ENCODE assay signal across 7 cellular contexts in the genomic region with DNA sequence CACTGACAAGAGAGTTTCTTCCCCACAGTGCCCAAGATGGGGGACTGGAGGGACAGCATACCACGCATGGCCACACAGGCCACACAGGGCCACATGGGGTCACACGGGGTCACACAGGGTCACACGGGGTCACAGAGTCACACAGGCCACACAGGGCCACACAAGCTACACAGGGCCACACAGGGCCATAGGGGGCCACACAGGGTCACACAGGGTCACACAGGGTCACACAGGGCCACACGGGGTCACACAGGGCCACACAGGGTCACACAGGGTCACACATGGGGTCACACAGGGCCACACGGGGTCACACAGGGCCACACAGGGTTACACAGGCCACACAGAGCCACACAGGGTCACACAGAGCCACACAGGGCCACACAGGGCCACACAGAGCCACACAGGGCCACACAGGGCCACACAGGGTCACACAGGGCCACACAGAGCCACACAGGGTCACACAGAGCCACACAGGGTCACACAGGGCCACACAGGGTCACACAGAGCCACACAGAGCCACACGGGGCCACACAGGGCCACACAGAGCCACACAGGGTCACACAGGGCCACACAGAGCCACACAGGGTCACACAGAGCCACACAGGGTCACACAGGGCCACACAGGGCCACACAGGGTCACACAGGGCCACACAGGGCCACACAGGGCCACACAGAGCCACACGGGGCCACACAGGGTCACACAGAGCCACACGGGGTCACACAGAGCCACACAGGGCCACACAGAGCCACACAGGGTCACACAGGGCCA. TPM values are rescaled to one million over a fixed set of nuclear protein-coding genes. Genes with fewer than 3 reads are reported as not detected.
DNase-seq lines count a peak whose midpoint lies in the region; ATAC-seq, FAIRE-seq and TF ChIP-seq lines count a peak whose summit lies in the region.
"Not testable (repeated sequence)": the region's sequence is repeated elsewhere in the genome, so short reads cannot be mapped to it uniquely, and the experiment has no call there.

No MANE protein-coding gene starts in this region.

- H3K4me3 Mint-ChIP-seq in H9; activated CD4-positive, alpha-beta T cell treated with anti-CD3 and anti-CD28 coated beads for 36 hours; activated naive CD8-positive, alpha-beta T cell treated with anti-CD3 and anti-CD28 coated beads for 36 hours; effector memory CD8-positive, alpha-beta T cell: not testable (repeated sequence)

- not testable (repeated sequence) for H3K9me3 Mint-ChIP-seq in H9; activated CD4-positive, alpha-beta T cell treated with anti-CD3 and anti-CD28 coated beads for 36 hours (ENCODE audit: low read depth); activated naive CD8-positive, alpha-beta T cell treated with anti-CD3 and anti-CD28 coated beads for 36 hours; effector memory CD8-positive, alpha-beta T cell

- not testable (repeated sequence) for H3K4me2 ChIP-seq in H9 (ENCODE audit: insufficient read depth, insufficient read length, low read length); HepG2 (ENCODE audit: low read depth, low read length); neuronal stem cell (ENCODE audit: insufficient read depth, low read length, poor library complexity, severe bottlenecking)

- not testable (repeated sequence) for TF ChIP-seq POLR2A in HepG2 (IDR thresholded peaks at IDR 0.05; ENCODE audit: insufficient read depth in 1 of 2, low read depth in 2 of 2, low read length in 2 of 2); suprapubic skin (IDR thresholded peaks at IDR 0.05)

- H3K36me3 Mint-ChIP-seq in H9 (ENCODE audit: insufficient read depth in 1 of 3, low read depth in 3 of 3); activated CD4-positive, alpha-beta T cell treated with anti-CD3 and anti-CD28 coated beads for 36 hours (ENCODE audit: low read depth); activated naive CD8-positive, alpha-beta T cell treated with anti-CD3 and anti-CD28 coated beads for 36 hours: not testable (repeated sequence)
- peaks cover 11% of the 10 kb centered on the region for H3K36me3 Mint-ChIP-seq in effector memory CD8-positive, alpha-beta T cell (ENCODE audit: insufficient read depth)

- peak overlapping the region; percentile 79 for H4K91ac ChIP-seq in H9 (ENCODE audit: insufficient read length, low read depth, low read length)
- H4K91ac ChIP-seq in neuronal stem cell (ENCODE audit: low read depth, low read length, poor library complexity): peak overlapping the region; percentile 92

- not testable (repeated sequence) for TF ChIP-seq CTCF in H9 (conservative IDR thresholded peaks at IDR 0.05); HepG2 (CRISPR knock-in tag; IDR thresholded peaks at IDR 0.05); suprapubic skin (IDR thresholded peaks at IDR 0.05)

- not testable (repeated sequence) for H3K79me2 ChIP-seq in H9 (ENCODE audit: insufficient read depth, low read length); HepG2 (ENCODE audit: insufficient read depth, low read length)

- H3K27me3 Mint-ChIP-seq in H9 (ENCODE audit: low read depth): peaks cover 17% of the 10 kb centered on the region
- H3K27me3 Mint-ChIP-seq in activated CD4-positive, alpha-beta T cell treated with anti-CD3 and anti-CD28 coated beads for 36 hours; activated naive CD8-positive, alpha-beta T cell treated with anti-CD3 and anti-CD28 coated beads for 36 hours; effector memory CD8-positive, alpha-beta T cell: not testable (repeated sequence)

- intact Hi-C loops in activated CD4-positive, alpha-beta T cell treated with anti-CD3 and anti-CD28 coated beads for 36 hours (cut with DNase I, micrococcal nuclease): loop anchor here (5.0 kb wide), 3 partner anchors 53 to 427 kb away; partner anchors contain the start of gene SLC12A7 (in 1 of the 2)
- intact Hi-C loops in HepG2 (cut with micrococcal nuclease; ENCODE audit: unreplicated experiment): not testable (repeated sequence)

- not testable (repeated sequence) for H2BK15ac ChIP-seq in H9 (ENCODE audit: low read depth, low read length)
- H2BK15ac ChIP-seq in neuronal stem cell (ENCODE audit: low read length): peak overlapping the region; percentile 76

- WGBS in H9 (ENCODE audit: extremely low coverage, insufficient read length, low lambda C conversion rate): no CpG with 5 or more reads among the region's 8 CpGs
- WGBS in HepG2 (ENCODE audit: low lambda C conversion rate): 62% methylated on average over 3 of the region's 8 CpGs
- no CpG with 5 or more reads among the region's 8 CpGs for WGBS in neuronal stem cell (ENCODE audit: extremely low coverage in 2 of 2, insufficient read length in 2 of 2, insufficient replicate concordance in 1 of 2), 2 donors
- 76% methylated on average over 5 of the region's 8 CpGs for WGBS in suprapubic skin

- DNase-seq in H9 (peak; percentile 20), suprapubic skin (ENCODE audit: low spot score in 2 of 2) (peak; percentile 44 to 51)
- DNase-seq in activated CD4-positive, alpha-beta T cell treated with anti-CD3 and anti-CD28 coated beads for 36 hours; activated naive CD8-positive, alpha-beta T cell treated with anti-CD3 and anti-CD28 coated beads for 36 hours; effector memory CD8-positive, alpha-beta T cell; HepG2 (ENCODE audit: low spot score); neuronal stem cell (ENCODE audit: low spot score): not testable (repeated sequence)

- H3K36me3 ChIP-seq in HepG2 (replicated peaks in 1 of 2; ENCODE audit: control insufficient read depth in 1 of 2, insufficient read depth in 2 of 2, low read length in 2 of 2); neuronal stem cell (replicated peaks in 1 of 2; ENCODE audit: control insufficient read depth in 2 of 2, insufficient read depth in 2 of 2, low read length in 2 of 2); suprapubic skin: not testable (repeated sequence)

- H2BK5ac ChIP-seq in H9 (ENCODE audit: insufficient read length, low read length); neuronal stem cell (ENCODE audit: low read length): not testable (repeated sequence)

- H3K27ac Mint-ChIP-seq in H9: not testable (repeated sequence)
- peak overlapping the region; percentile 25 for H3K27ac Mint-ChIP-seq in activated CD4-positive, alpha-beta T cell treated with anti-CD3 and anti-CD28 coated beads for 36 hours
- H3K27ac Mint-ChIP-seq in activated naive CD8-positive, alpha-beta T cell treated with anti-CD3 and anti-CD28 coated beads for 36 hours: peak overlapping the region; percentile 54
- H3K27ac Mint-ChIP-seq in effector memory CD8-positive, alpha-beta T cell: peak overlapping the region; percentile 93 to 94

- not testable (repeated sequence) for H2BK120ac ChIP-seq in H9 (ENCODE audit: low read depth, low read length, poor library complexity, severe bottlenecking)
- H2BK120ac ChIP-seq in neuronal stem cell (ENCODE audit: low read depth, low read length): peak overlapping the region; percentile 85

- not testable (repeated sequence) for H3K9ac ChIP-seq in H9 (ENCODE audit: extremely low read depth, insufficient read length, low read length); HepG2 (ENCODE audit: insufficient read depth, low read depth, low read length)
- peak overlapping the region; percentile 63 for H3K9ac ChIP-seq in neuronal stem cell (ENCODE audit: low read depth, low read length, poor library complexity)

- not testable (repeated sequence) for H4K20me1 ChIP-seq in H9 (ENCODE audit: control insufficient read depth, insufficient read depth, insufficient read length); HepG2 (ENCODE audit: insufficient read depth, low read length)

- POLR2A ChIA-PET in activated CD4-positive, alpha-beta T cell treated with anti-CD3 and anti-CD28 coated beads for 36 hours (lab: Charles Lee); HepG2 (lab: Yijun Ruan, JAX): not testable (repeated sequence)

- H3K9me3 ChIP-seq in H9 (ENCODE audit: control insufficient read depth, low read depth, low read length); HepG2 (ENCODE audit: low read length); neuronal stem cell (replicated peaks in 1 of 2; ENCODE audit: control insufficient read depth in 2 of 2, insufficient read depth in 1 of 2, low read depth in 1 of 2, low read length in 2 of 2); suprapubic skin: not testable (repeated sequence)

- not testable (repeated sequence) for H3K23ac ChIP-seq in H9 (ENCODE audit: insufficient read length, low read depth, low read length)
- peak overlapping the region; percentile 80 for H3K23ac ChIP-seq in neuronal stem cell (ENCODE audit: low read depth, low read length, poor library complexity)

- not testable (repeated sequence) for H2BK12ac ChIP-seq in H9 (ENCODE audit: insufficient read length, low read depth, low read length)
- H2BK12ac ChIP-seq in neuronal stem cell (ENCODE audit: low read length): peak overlapping the region; percentile 97

- H3T11ph ChIP-seq in H9 (ENCODE audit: low read length): not testable (repeated sequence)

- not testable (repeated sequence) for H2BK20ac ChIP-seq in H9 (ENCODE audit: low read depth, low read length, poor library complexity, severe bottlenecking)

- not testable (repeated sequence) for H2AK5ac ChIP-seq in H9 (ENCODE audit: insufficient read length, low read length)
- peak overlapping the region; percentile 99 for H2AK5ac ChIP-seq in neuronal stem cell (ENCODE audit: low read depth, low read length)

- BruUV-seq in HepG2 (replicated peaks; lab: Mats Ljungman, UMichigan): not testable (repeated sequence)

- not testable (repeated sequence) for H3K23me2 ChIP-seq in H9 (ENCODE audit: insufficient read length, low read depth, low read length, poor library complexity, severe bottlenecking)

- H3K4ac ChIP-seq in H9 (ENCODE audit: low read depth, low read length): not testable (repeated sequence)
- H3K4ac ChIP-seq in neuronal stem cell (ENCODE audit: low read length): peak overlapping the region; percentile 58

- TF ChIP-seq EP300 in HepG2 (IDR thresholded peaks at IDR 0.05; ENCODE audit: low read depth in 2 of 2, low read length in 2 of 2); HepG2 (CRISPR knock-in tag; IDR thresholded peaks at IDR 0.05; ENCODE audit: borderline replicate concordance); suprapubic skin (IDR thresholded peaks at IDR 0.05): not testable (repeated sequence)

- not testable (repeated sequence) for H3K14ac ChIP-seq in H9 (ENCODE audit: insufficient read depth, low read length)
- peak overlapping the region; percentile 95 for H3K14ac ChIP-seq in neuronal stem cell (ENCODE audit: low read length)

- H3K4me3 ChIP-seq in HepG2 (replicated peaks in 1 of 3; ENCODE audit: insufficient read depth in 1 of 3, low read depth in 2 of 3, low read length in 3 of 3); suprapubic skin: not testable (repeated sequence)
- peak overlapping the region in 1 of 2 donors; percentile 30 for H3K4me3 ChIP-seq in neuronal stem cell (ENCODE audit: low read length in 2 of 2)

- in situ Hi-C loops in HepG2 (cut with HindIII; ENCODE audit: extremely low pct_ligation_motif_present, low pct_unique_long_range_greater_than_20kb): not testable (repeated sequence)

- H3K79me1 ChIP-seq in H9 (ENCODE audit: insufficient read depth, low read depth, low read length, poor library complexity, severe bottlenecking); neuronal stem cell (ENCODE audit: low read depth, low read length): not testable (repeated sequence)

- not testable (repeated sequence) for H3K4me1 Mint-ChIP-seq in H9
- peaks cover 22% of the 10 kb centered on the region for H3K4me1 Mint-ChIP-seq in activated CD4-positive, alpha-beta T cell treated with anti-CD3 and anti-CD28 coated beads for 36 hours
- peaks cover 25% of the 10 kb centered on the region for H3K4me1 Mint-ChIP-seq in activated naive CD8-positive, alpha-beta T cell treated with anti-CD3 and anti-CD28 coated beads for 36 hours
- peaks cover 28 to 32% of the 10 kb centered on the region in 2 donors for H3K4me1 Mint-ChIP-seq in effector memory CD8-positive, alpha-beta T cell (ENCODE audit: low read depth in 2 of 2)

- not testable (repeated sequence) for TF ChIP-seq RAD21 in HepG2 (CRISPR knock-in tag; IDR thresholded peaks at IDR 0.05)

- H3K18ac ChIP-seq in H9 (ENCODE audit: insufficient read length, low read depth, low read length) (peak overlapping the region; percentile 51), neuronal stem cell (ENCODE audit: low read length) (peak overlapping the region; percentile 88)

- not testable (repeated sequence) for ATAC-seq in activated CD4-positive, alpha-beta T cell treated with anti-CD3 and anti-CD28 coated beads for 36 hours; effector memory CD8-positive, alpha-beta T cell (replicated peaks); HepG2

- not testable (repeated sequence) for H4K5ac ChIP-seq in H9 (ENCODE audit: insufficient read length, low read depth, low read length)

- H3K27me3 ChIP-seq in H9 (ENCODE audit: insufficient read depth, low read length); HepG2 (ENCODE audit: control insufficient read depth in 1 of 2, insufficient read depth in 2 of 2, low read length in 2 of 2); suprapubic skin: not testable (repeated sequence)
- peaks cover 0 to 25% (median 0%) of the 10 kb centered on the region in 3 experiments for H3K27me3 ChIP-seq in neuronal stem cell (ENCODE audit: control insufficient read depth in 3 of 3, insufficient read depth in 3 of 3, low read depth in 1 of 3, low read length in 3 of 3)

- not testable (repeated sequence) for H2AFZ ChIP-seq in H9 (ENCODE audit: low read length); HepG2 (ENCODE audit: low read length); neuronal stem cell (ENCODE audit: low read length)

- not testable (repeated sequence) for H3K27ac ChIP-seq in H9 (ENCODE audit: insufficient read length, low read depth, low read length); neuronal stem cell (replicated peaks; ENCODE audit: low read length); suprapubic skin
- peak overlapping the region; percentile 5 for H3K27ac ChIP-seq in HepG2 (ENCODE audit: extremely low read length, insufficient read depth, low read length)

- H3K56ac ChIP-seq in H9 (ENCODE audit: insufficient read length, low read depth, low read length): not testable (repeated sequence)

- H4K8ac ChIP-seq in H9 (replicated peaks; ENCODE audit: insufficient read length, low read depth, low read length): not testable (repeated sequence)
- H4K8ac ChIP-seq in neuronal stem cell (ENCODE audit: low read depth, low read length): peak overlapping the region; percentile 70

- CTCF ChIA-PET in activated CD4-positive, alpha-beta T cell treated with anti-CD3 and anti-CD28 coated beads for 36 hours (lab: Charles Lee); HepG2 (lab: Yijun Ruan, JAX; ENCODE audit: low intra/inter-chr PET ratio, low total read pairs): not testable (repeated sequence)

- FAIRE-seq in HepG2 (lab: Jason Lieb, UNC): not testable (repeated sequence)

- H3K4me1 ChIP-seq in H9 (ENCODE audit: insufficient read depth, low read length); neuronal stem cell (ENCODE audit: control insufficient read depth in 2 of 2, insufficient read depth in 1 of 2, low read depth in 1 of 2, low read length in 2 of 2): not testable (repeated sequence)
- H3K4me1 ChIP-seq in HepG2 (ENCODE audit: insufficient read depth, low read length) (peaks cover 32% of the 10 kb centered on the region), suprapubic skin (peaks cover 25% of the 10 kb centered on the region)

RNA-seq across cellular contexts. Expression of gene LPCAT1, which starts 15.8 kb away (rescaled TPM):
- total RNA-seq in H9 (2021): 222 and 231 TPM in 2 replicates
- total RNA-seq in activated CD4-positive, alpha-beta T cell treated with anti-CD3 and anti-CD28 coated beads for 36 hours: 10 to 100 TPM; 42.5 to 54.5 TPM
- 10 to 100 TPM; 49.4 to 49.6 TPM for total RNA-seq in activated naive CD8-positive, alpha-beta T cell treated with anti-CD3 and anti-CD28 coated beads for 36 hours
- 16.0 and 29.8 TPM in 2 replicates for total RNA-seq in HepG2 (2016; rRNA removed; fragmentation: Illumina TruSeq; extraction: Trizol)
- total RNA-seq in HepG2 (2016; cell fraction: cytosol; rRNA removed; fragmentation: Illumina TruSeq; extraction: Trizol; ENCODE audit: low read depth): 5.1 and 9.2 TPM in 2 replicates
- total RNA-seq in HepG2 (2016; cell fraction: insoluble cytoplasmic fraction; rRNA removed; fragmentation: Illumina TruSeq; extraction: Trizol): 14.3 and 34.5 TPM in 2 replicates
- total RNA-seq in HepG2 (2016; cell fraction: membrane; rRNA removed; fragmentation: Illumina TruSeq; extraction: Trizol): 14.8 and 16.4 TPM in 2 replicates
- total RNA-seq in HepG2 (2016; cell fraction: nucleus; rRNA removed; fragmentation: Illumina TruSeq; extraction: Trizol): 37.9 and 47.2 TPM in 2 replicates
- 90.6 and 115 TPM in 2 replicates for polyA plus RNA-seq in HepG2 (2011; rRNA removed)
- polyA plus RNA-seq in HepG2 (2011; cell fraction: cytosol; rRNA removed): 65.4 and 69.9 TPM in 2 replicates
- polyA plus RNA-seq in HepG2 (2011; cell fraction: nucleus; rRNA removed): 330 and 361 TPM in 2 replicates
- 104 and 122 TPM in 2 replicates for polyA plus RNA-seq in HepG2 (2012)
- polyA plus RNA-seq in HepG2 (2016; cell fraction: cytosol; fragmentation: Illumina TruSeq; extraction: Trizol; ENCODE audit: low read depth): 3.8 and 4.2 TPM in 2 replicates
- polyA plus RNA-seq in HepG2 (2016; cell fraction: insoluble cytoplasmic fraction; fragmentation: Illumina TruSeq; extraction: Trizol; ENCODE audit: low read depth): 18.3 and 19.5 TPM in 2 replicates
- 9.2 and 10.4 TPM in 2 replicates for polyA plus RNA-seq in HepG2 (2016; cell fraction: membrane; fragmentation: Illumina TruSeq; extraction: Trizol; ENCODE audit: low read depth)
- polyA plus RNA-seq in HepG2 (2016; cell fraction: nucleus; fragmentation: Illumina TruSeq; extraction: Trizol; ENCODE audit: insufficient read depth, low read depth): 89.7 and 92.4 TPM in 2 replicates
- 56.1 and 65.1 TPM in 2 replicates for polyA minus RNA-seq in HepG2 (2011; rRNA and poly(A)+ RNA removed; ENCODE audit: low replicate concordance)
- polyA minus RNA-seq in HepG2 (2011; cell fraction: cytosol; rRNA and poly(A)+ RNA removed): 44.6 and 51.7 TPM in 2 replicates
- polyA minus RNA-seq in HepG2 (2011; cell fraction: nucleus; rRNA and poly(A)+ RNA removed): 90.3 and 92.4 TPM in 2 replicates
- 92.2 TPM for polyA plus RNA-seq in neuronal stem cell (2013, experiment 1 of 2)
- polyA plus RNA-seq in neuronal stem cell (2013, experiment 2 of 2): 93.4 TPM
- total RNA-seq in suprapubic skin: 10 to 100 TPM; 11.3 to 21.0 (median 13.8) TPM
